8 cellular contexts compared by ENCODE assay signal in genomic region chr17:40321502-40322416, GRCh38. TPM values are rescaled to one million over a fixed set of nuclear protein-coding genes. Genes with fewer than 3 reads are reported as not detected.
DNase-seq lines count a peak whose midpoint lies in the region; ATAC-seq and TF ChIP-seq lines count a peak whose summit lies in the region.

No MANE protein-coding gene starts in this region.

- CTCF ChIA-PET in PC-3 (lab: Charles Lee) = no interaction called here

- TF ChIP-seq CTCF in PC-3 (conservative IDR thresholded peaks at IDR 0.05; ENCODE audit: low read depth, low read length) = no peak
- no peak for TF ChIP-seq CTCF in endothelial cell (IDR thresholded peaks at IDR 0.05; ENCODE audit: unreplicated experiment)
- no peak for TF ChIP-seq CTCF in parathyroid adenoma (IDR thresholded peaks at IDR 0.05)

- H3K4me3 Mint-ChIP-seq in endothelial cell (ENCODE audit: unreplicated experiment) = no peak overlapping the region

- no peaks in the 10 kb centered on the region for H3K36me3 ChIP-seq in PC-3 (ENCODE audit: low read depth, low read length)
- H3K36me3 ChIP-seq in parathyroid adenoma (ENCODE audit: control insufficient read depth, insufficient read depth, low read length) = no peaks in the 10 kb centered on the region

- H3K9me3 ChIP-seq in PC-3 (ENCODE audit: low read length) = no peaks in the 10 kb centered on the region
- H3K9me3 ChIP-seq in parathyroid adenoma (ENCODE audit: control insufficient read depth, low read length) = no peaks in the 10 kb centered on the region

- BruUV-seq in PC-3 (replicated peaks; lab: Mats Ljungman, UMichigan) = no TSS peak

- no peaks in the 10 kb centered on the region for H3F3A ChIP-seq in PC-3 (ENCODE audit: low read length, unreplicated experiment)

- H2AFZ ChIP-seq in PC-3 (ENCODE audit: low read length) = 0 out of 2 replicates have a peak overlapping the region, but pooled peaks have one; percentile 46
- peak overlapping the region; percentile 82 for H2AFZ ChIP-seq in parathyroid adenoma

- ATAC-seq in PC-3 = no peak
- no peak for ATAC-seq in HG03457 (IDR thresholded peaks at IDR 0.05; ENCODE audit: unreplicated experiment)
- ATAC-seq in HG02840 (IDR thresholded peaks at IDR 0.05; ENCODE audit: low FRiP score, unreplicated experiment) = no peak
- no peak for ATAC-seq in sciatic nerve

- H3K4me2 ChIP-seq in PC-3 (ENCODE audit: low read length) (peak overlapping the region; percentile 77), parathyroid adenoma (ENCODE audit: low read length) (peak overlapping the region; percentile 90)

- intact Hi-C loops in PC-3 (cut with micrococcal nuclease) = no loop called here
- intact Hi-C loops in sciatic nerve (cut with DNase I) = no loop called here

- H3K9ac ChIP-seq in PC-3 (ENCODE audit: low read length) = peak overlapping the region; percentile 62
- H3K9ac ChIP-seq in parathyroid adenoma = peak overlapping the region; percentile 11

- POLR2A ChIA-PET in PC-3 (lab: Charles Lee; ENCODE audit: unreplicated experiment) = interaction anchor here (0.6 kb wide), 1 partner anchor 36 kb away, joined by 3 read pairs; no protein-coding TSS in a partner anchor

- H3K4me3 ChIP-seq in PC-3 (ENCODE audit: low read length) = peak overlapping the region; percentile 53
- peak overlapping the region; percentile 66 for H3K4me3 ChIP-seq in parathyroid adenoma (ENCODE audit: low read depth, low read length)

- H3K79me2 ChIP-seq in PC-3 (ENCODE audit: low read length) (peaks cover 88% of the 10 kb centered on the region), parathyroid adenoma (peaks cover 51% of the 10 kb centered on the region)

- H3K9me2 ChIP-seq in PC-3 (replicated peaks; ENCODE audit: low read length) = no peaks in the 10 kb centered on the region

- peak overlapping the region; percentile 99 for H3K27ac Mint-ChIP-seq in endothelial cell (ENCODE audit: unreplicated experiment)

- DNase-seq in EH (ENCODE audit: low read depth) (peak; percentile 58), PC-3 (no peak), endothelial cell (ENCODE audit: low spot score) (no peak), NCI-H510A treated with DMSO at 0.1 percent for 48 hours (lab: John Stamatoyannopoulos, UW) (no peak), sciatic nerve (ENCODE audit: low spot score) (no peak)

- no peaks in the 10 kb centered on the region for H3K36me3 Mint-ChIP-seq in endothelial cell (ENCODE audit: low read depth, unreplicated experiment)

- peak overlapping the region; percentile 84 for H3K27ac ChIP-seq in PC-3 (ENCODE audit: low read length)
- peak overlapping the region; percentile 82 for H3K27ac ChIP-seq in parathyroid adenoma

- no peaks in the 10 kb centered on the region for H3K9me3 Mint-ChIP-seq in endothelial cell (ENCODE audit: unreplicated experiment)

- H3K27me3 Mint-ChIP-seq in endothelial cell (ENCODE audit: unreplicated experiment) = peaks cover 32% of the 10 kb centered on the region

- peaks cover 51% of the 10 kb centered on the region for H3K4me1 ChIP-seq in PC-3 (ENCODE audit: insufficient read depth, low read length)
- peaks cover 40% of the 10 kb centered on the region for H3K4me1 ChIP-seq in parathyroid adenoma

- H3K4me1 Mint-ChIP-seq in endothelial cell (ENCODE audit: unreplicated experiment) = peaks cover 78% of the 10 kb centered on the region

- peaks cover 10% of the 10 kb centered on the region; the same call in 1 of the 2 replicates for H4K20me1 ChIP-seq in PC-3 (ENCODE audit: low read length)

- no peaks in the 10 kb centered on the region for H3K27me3 ChIP-seq in PC-3 (ENCODE audit: low read length)
- no peaks in the 10 kb centered on the region for H3K27me3 ChIP-seq in parathyroid adenoma (ENCODE audit: control insufficient read depth, insufficient read depth, low read length)

RNA-seq across cellular contexts. Expression of gene RARA, which starts 12.8 kb away (rescaled TPM):
- total RNA-seq in PC-3 (2014; rRNA removed) (19.6 and 23.8 TPM in 2 replicates), endothelial cell (ENCODE audit: unreplicated experiment) (42.8 TPM), sciatic nerve (74.4 TPM)

RNA-seq across cellular contexts. Expression of gene CDC6, which starts 34.1 kb away (rescaled TPM):
- 48.9 and 58.3 TPM in 2 replicates for total RNA-seq in PC-3 (2014; rRNA removed)
- 18.2 TPM for total RNA-seq in endothelial cell (ENCODE audit: unreplicated experiment)
- total RNA-seq in sciatic nerve = 1.0 TPM

RNA-seq across cellular contexts. Expression of gene GJD3, which starts 42.8 kb away (rescaled TPM):
- total RNA-seq in PC-3 (2014; rRNA removed) (not detected in 2 replicates), endothelial cell (ENCODE audit: unreplicated experiment) (1.1 TPM), sciatic nerve (not detected)
